ENCODE assay signal across 21 cellular contexts in genomic region chr6:346389-347030, GRCh38. TPM values are rescaled to one million over a fixed set of nuclear protein-coding genes. Genes with fewer than 3 reads are reported as not detected.
A peak's percentile ranks its signal among the peaks of the same experiment; 100 is the strongest.
DNase-seq lines count a peak whose midpoint lies in the region; ATAC-seq and TF ChIP-seq lines count a peak whose summit lies in the region.
"Had no signal": no experiment of that assay in that cellular context is flagged by ENCODE, and none has a peak within 500 bp of the region (broad histone marks: within the 10 kb centered on the region; RNA-seq: fewer than 3 reads in every experiment).

No MANE protein-coding gene starts in this region.

- peaks cover 75% of the 10 kb centered on the region for H3K4me1 Mint-ChIP-seq in activated B cell treated with CpG ODN at 0.5 μM for 24 hours
- H3K4me1 Mint-ChIP-seq in CD8-positive, alpha-beta T cell (ENCODE audit: low read depth): peaks cover 14% of the 10 kb centered on the region

- no peak overlapping the region for H3K4ac ChIP-seq in mesendoderm (ENCODE audit: low read depth, low read length)

- H3K9ac ChIP-seq in mesendoderm (ENCODE audit: low read length): no peak overlapping the region

- H2BK15ac ChIP-seq in mesendoderm (replicated peaks; ENCODE audit: low read depth): no peak overlapping the region

- H2BK120ac ChIP-seq in mesendoderm (ENCODE audit: low read depth, low read length): no peak overlapping the region

- CTCF ChIA-PET in HEK293 (lab: Yijun Ruan, JAX) (no interaction called here), activated B cell treated with CpG ODN at 0.5 μM for 24 hours (lab: Charles Lee) (no interaction called here)
- CTCF ChIA-PET in CD8-positive, alpha-beta T cell (lab: Charles Lee): no interaction called here

- H3K79me1 ChIP-seq in mesendoderm (ENCODE audit: low read length): no peaks in the 10 kb centered on the region

- intact Hi-C loops in activated B cell treated with CpG ODN at 0.5 μM for 24 hours (cut with micrococcal nuclease): loop anchor here (1.0 to 2.0 kb wide), 3 partner anchors 7 to 32 kb away; no protein-coding TSS in a partner anchor
- intact Hi-C loops in upper lobe of right lung (cut with DNase I): no loop called here
- intact Hi-C loops in CD8-positive, alpha-beta T cell (cut with DNase I, micrococcal nuclease): no loop called here

- TF ChIP-seq CTCF in HEK293 (tag by site-specific recombination; IDR thresholded peaks at IDR 0.05): no peak
- no peak for TF ChIP-seq CTCF in activated B cell treated with CpG ODN at 0.5 μM for 24 hours (IDR thresholded peaks at IDR 0.05)
- TF ChIP-seq CTCF in fibroblast of pulmonary artery (IDR thresholded peaks at IDR 0.05; ENCODE audit: low read length, missing control alignments): no peak
- TF ChIP-seq CTCF in upper lobe of right lung (IDR thresholded peaks at IDR 0.05): no peak
- TF ChIP-seq CTCF in CD8-positive, alpha-beta T cell (IDR thresholded peaks at IDR 0.05): no peak

- DNase-seq in activated B cell treated with CpG ODN at 0.5 μM for 24 hours: no peak
- DNase-seq in fibroblast of pulmonary artery (ENCODE audit: low read depth): peak; percentile 16
- DNase-seq in upper lobe of right lung: peak; percentile 55
- DNase-seq in stimulated activated CD4-positive, alpha-beta T cell treated with anti-CD3 and anti-CD28 coated beads, Interleukin-2, amount 100 ng/mL, for 48 hours: no peak
- no peak for DNase-seq in mesendoderm
- DNase-seq in CD8-positive, alpha-beta T cell: no peak
- DNase-seq: C1 segment of cervical spinal cord; DMS 273 treated with DMSO at 0.1 percent for 48 hours; NCI-H1436; NCI-H345; pancreas; SHP77; stimulated activated CD4-positive, alpha-beta T cell treated with anti-CD3 and anti-CD28 coated beads, Interleukin-4, amount 100 ng/mL, for 4 hours; stimulated activated CD8-positive, alpha-beta memory T cell treated with anti-CD3 and anti-CD28 coated beads, Interleukin-4, amount 100 ng/mL, for 48 hours; T-helper 2 cell had no signal

- peak overlapping the region; percentile 77 for H3K27ac Mint-ChIP-seq in activated B cell treated with CpG ODN at 0.5 μM for 24 hours
- H3K27ac Mint-ChIP-seq in CD8-positive, alpha-beta T cell: no peak overlapping the region
- H3K27ac Mint-ChIP-seq: activated T-helper 2 cell treated with anti-CD3 and anti-CD28 coated beads, Interferon-gamma antibody, Interleukin-2, Interleukin-4, amounts not matched to agents 10 μg/mL and 5 μg/mL and 100 μg/mL, durations not matched to agents 14 hours and 24 hours and 36 hours had no signal

- H3K36me3 ChIP-seq in HEK293 (ENCODE audit: control insufficient read depth in 2 of 2, insufficient read depth in 1 of 2, low read length in 2 of 2) (peaks cover 0 to 3% of the 10 kb centered on the region in 2 experiments; a peak in 1 of 3 replicates), upper lobe of right lung (peaks cover 22% of the 10 kb centered on the region), mesendoderm (ENCODE audit: control insufficient read depth, insufficient read depth, low read length) (no peaks in the 10 kb centered on the region)
- no peaks in the 10 kb centered on the region for H3K36me3 ChIP-seq in CD8-positive, alpha-beta T cell (ENCODE audit: insufficient read depth, low read length)
- H3K36me3 ChIP-seq: HAP-1 had no signal

- no peak overlapping the region for H2AK5ac ChIP-seq in mesendoderm (ENCODE audit: low read length)

- peak overlapping the region; percentile 59 for H3K4me3 Mint-ChIP-seq in activated B cell treated with CpG ODN at 0.5 μM for 24 hours
- no peak overlapping the region for H3K4me3 Mint-ChIP-seq in CD8-positive, alpha-beta T cell

- H3K4me1 ChIP-seq in HEK293 (ENCODE audit: control insufficient read depth, insufficient read depth, low read length) (no peaks in the 10 kb centered on the region), upper lobe of right lung (no peaks in the 10 kb centered on the region), mesendoderm (ENCODE audit: control insufficient read depth, low read depth, low read length) (no peaks in the 10 kb centered on the region)
- peaks cover 10% of the 10 kb centered on the region for H3K4me1 ChIP-seq in CD8-positive, alpha-beta T cell (ENCODE audit: insufficient read depth, low read length)
- H3K4me1 ChIP-seq: HAP-1, pancreas had no signal

- H3K4me3 ChIP-seq in HEK293 (ENCODE audit: low read depth, low read length) (no peak overlapping the region), fibroblast of pulmonary artery (replicated peaks; ENCODE audit: low read depth, low read length) (no peak overlapping the region), upper lobe of right lung (no peak overlapping the region), mesendoderm (ENCODE audit: low read length) (no peak overlapping the region)
- no peak overlapping the region for H3K4me3 ChIP-seq in CD8-positive, alpha-beta T cell (ENCODE audit: low read depth, low read length)
- H3K4me3 ChIP-seq: HAP-1, pancreas, skin epidermis had no signal

- H2BK5ac ChIP-seq in mesendoderm (ENCODE audit: low read length): no peak overlapping the region

- H3K4me2 ChIP-seq in mesendoderm (ENCODE audit: low read length): no peak overlapping the region

- H3K27ac ChIP-seq in HEK293 (ENCODE audit: extremely low read depth, low read depth, low read length) (no peak overlapping the region), upper lobe of right lung (no peak overlapping the region), mesendoderm (ENCODE audit: low read depth, low read length) (no peak overlapping the region)
- no peak overlapping the region for H3K27ac ChIP-seq in CD8-positive, alpha-beta T cell (ENCODE audit: low read depth, low read length)
- H3K27ac ChIP-seq: pancreas, skin epidermis had no signal

- POLR2A ChIA-PET in HEK293 (lab: Yijun Ruan, JAX) (no interaction called here), activated B cell treated with CpG ODN at 0.5 μM for 24 hours (lab: Charles Lee) (interaction anchor here (1.1 kb wide), 1 partner anchor 8 kb away, joined by 3 read pairs; no protein-coding TSS in a partner anchor)
- POLR2A ChIA-PET in CD8-positive, alpha-beta T cell (lab: Charles Lee): no interaction called here

- H3K27me3 Mint-ChIP-seq in activated B cell treated with CpG ODN at 0.5 μM for 24 hours: no peaks in the 10 kb centered on the region
- H3K27me3 Mint-ChIP-seq in CD8-positive, alpha-beta T cell (ENCODE audit: low read depth): no peaks in the 10 kb centered on the region

- H3K36me3 Mint-ChIP-seq in activated B cell treated with CpG ODN at 0.5 μM for 24 hours (ENCODE audit: low read depth): peaks cover 82% of the 10 kb centered on the region
- H3K36me3 Mint-ChIP-seq in CD8-positive, alpha-beta T cell: peaks cover 62% of the 10 kb centered on the region

- H4K8ac ChIP-seq in mesendoderm (ENCODE audit: low read depth, low read length): no peak overlapping the region

- no peak overlapping the region for H3K23ac ChIP-seq in mesendoderm (ENCODE audit: low read length)

- H3K27me3 ChIP-seq in upper lobe of right lung (no peaks in the 10 kb centered on the region), mesendoderm (ENCODE audit: insufficient read depth, low read length, poor library complexity) (no peaks in the 10 kb centered on the region)
- no peaks in the 10 kb centered on the region for H3K27me3 ChIP-seq in CD8-positive, alpha-beta T cell (ENCODE audit: insufficient read depth, low read length)
- H3K27me3 ChIP-seq: pancreas had no signal

- no peak overlapping the region for H4K5ac ChIP-seq in mesendoderm (ENCODE audit: low read length)

- no peak overlapping the region for H3K18ac ChIP-seq in mesendoderm (ENCODE audit: low read length)

- no peaks in the 10 kb centered on the region for H3K9me3 Mint-ChIP-seq in activated B cell treated with CpG ODN at 0.5 μM for 24 hours
- no peaks in the 10 kb centered on the region for H3K9me3 Mint-ChIP-seq in CD8-positive, alpha-beta T cell
- H3K9me3 Mint-ChIP-seq: activated T-helper 2 cell treated with anti-CD3 and anti-CD28 coated beads, Interferon-gamma antibody, Interleukin-2, Interleukin-4, amounts not matched to agents 10 μg/mL and 5 μg/mL and 100 μg/mL, durations not matched to agents 14 hours and 24 hours and 36 hours had no signal

- H3K9me3 ChIP-seq in HEK293 (ENCODE audit: control insufficient read depth, insufficient read depth, low read depth, low read length) (no peaks in the 10 kb centered on the region), upper lobe of right lung (no peaks in the 10 kb centered on the region)
- H3K9me3 ChIP-seq in CD8-positive, alpha-beta T cell (ENCODE audit: low read length): no peaks in the 10 kb centered on the region
- H3K9me3 ChIP-seq: pancreas had no signal

- WGBS in mesendoderm (ENCODE audit: extremely low coverage, insufficient coverage, low lambda C conversion rate): no CpG with 5 or more reads among the region's 10 CpGs

- ATAC-seq in activated B cell treated with CpG ODN at 0.5 μM for 24 hours (ENCODE audit: low read depth) (no peak), upper lobe of right lung (no peak)
- no peak for ATAC-seq in CD8-positive, alpha-beta T cell
- ATAC-seq: activated CD4-positive, CD25-positive, alpha-beta regulatory T cell treated with anti-CD3 and anti-CD28 coated beads, Interleukin-2, amount 50 U/mL, for 24 hours; pancreas had no signal

- no peak overlapping the region for H3K56ac ChIP-seq in mesendoderm (ENCODE audit: low read length)

- H3K79me2 ChIP-seq in mesendoderm (ENCODE audit: control insufficient read depth, insufficient read depth, low read length): no peaks in the 10 kb centered on the region

TF ChIP-seq in HEK293, 187 proteins besides CTCF, POLR2A, EP300 and RAD21 (continues in another document):
- TF ChIP-seq, protein P1, sequence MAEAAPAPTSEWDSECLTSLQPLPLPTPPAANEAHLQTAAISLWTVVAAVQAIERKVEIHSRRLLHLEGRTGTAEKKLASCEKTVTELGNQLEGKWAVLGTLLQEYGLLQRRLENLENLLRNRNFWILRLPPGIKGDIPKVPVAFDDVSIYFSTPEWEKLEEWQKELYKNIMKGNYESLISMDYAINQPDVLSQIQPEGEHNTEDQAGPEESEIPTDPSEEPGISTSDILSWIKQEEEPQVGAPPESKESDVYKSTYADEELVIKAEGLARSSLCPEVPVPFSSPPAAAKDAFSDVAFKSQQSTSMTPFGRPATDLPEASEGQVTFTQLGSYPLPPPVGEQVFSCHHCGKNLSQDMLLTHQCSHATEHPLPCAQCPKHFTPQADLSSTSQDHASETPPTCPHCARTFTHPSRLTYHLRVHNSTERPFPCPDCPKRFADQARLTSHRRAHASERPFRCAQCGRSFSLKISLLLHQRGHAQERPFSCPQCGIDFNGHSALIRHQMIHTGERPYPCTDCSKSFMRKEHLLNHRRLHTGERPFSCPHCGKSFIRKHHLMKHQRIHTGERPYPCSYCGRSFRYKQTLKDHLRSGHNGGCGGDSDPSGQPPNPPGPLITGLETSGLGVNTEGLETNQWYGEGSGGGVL (tag by site-specific recombination; IDR thresholded peaks at IDR 0.05): 0 out of 2 replicates have a peak, but pooled peaks have one; percentile 30

RNA-seq across cellular contexts. Expression of gene IRF4, which starts 45.0 kb away (rescaled TPM):
- 417 and 426 TPM in 2 replicates for total RNA-seq in activated B cell treated with CpG ODN at 0.5 μM for 24 hours
- 3.7 TPM for total RNA-seq in upper lobe of right lung
- polyA plus RNA-seq in mesendoderm (2013, experiment 1 of 2): 0.91 TPM
- polyA plus RNA-seq in mesendoderm (2013, experiment 2 of 2): 1.1 TPM
- 10 to 100 TPM; 24.7 to 25.6 TPM for total RNA-seq in CD8-positive, alpha-beta T cell
- total RNA-seq: glomerular endothelial cell had no signal

RNA-seq across cellular contexts. Expression of gene DUSP22, which starts 54.2 kb away (rescaled TPM):
- 137 and 153 TPM in 2 replicates for total RNA-seq in activated B cell treated with CpG ODN at 0.5 μM for 24 hours
- 61.2 TPM for total RNA-seq in upper lobe of right lung
- 16.9 TPM for polyA plus RNA-seq in mesendoderm (2013, experiment 1 of 2)
- polyA plus RNA-seq in mesendoderm (2013, experiment 2 of 2): 17.6 TPM
- 10 to 100 TPM; 19.9 to 22.1 TPM for total RNA-seq in CD8-positive, alpha-beta T cell

Comparison
In these comparisons a context has a peak if more than half of its experiments do, and no peak if none do; other contexts are left out.
1. DNase-seq: peak in fibroblast of pulmonary artery (single experiment) and upper lobe of right lung (single experiment); none in activated B cell treated with CpG ODN at 0.5 μM for 24 hours (single experiment), stimulated activated CD4-positive, alpha-beta T cell treated with anti-CD3 and anti-CD28 coated beads, Interleukin-2, amount 100 ng/mL, for 48 hours (0 of 2), mesendoderm (single experiment) and CD8-positive, alpha-beta T cell (0 of 7).
2. RNA of gene IRF4, which starts 45.0 kb away (total RNA-seq): 417 to 426 TPM in activated B cell treated with CpG ODN at 0.5 μM for 24 hours; 24.7 to 25.6 TPM in CD8-positive, alpha-beta T cell and 3.7 TPM in upper lobe of right lung (single experiment); every median in the first group is over 10 times any median in the second.